28 cellular contexts compared by ENCODE assay signal in genomic region chr6:11035961-11036360, GRCh38. TPM values are rescaled to one million over a fixed set of nuclear protein-coding genes. Genes with fewer than 3 reads are reported as not detected.
"Had no signal": no experiment of that assay in that cellular context is flagged by ENCODE, and none has a peak within 500 bp of the region (broad histone marks: within the 10 kb centered on the region; RNA-seq: fewer than 3 reads in every experiment).

No MANE protein-coding gene starts in this region.

- H3K9me3 Mint-ChIP-seq: nephron; stimulated activated effector memory CD8-positive, alpha-beta T cell treated with anti-CD3 and anti-CD28 coated beads, Interleukin-12 subunit alpha, Interleukin-12 subunit beta, amount 100 ng/mL, for 72 hours; type B pancreatic cell had no signal

- H3K36me3 Mint-ChIP-seq: naive B cell; stimulated activated effector memory CD8-positive, alpha-beta T cell treated with anti-CD3 and anti-CD28 coated beads, Interleukin-12 subunit alpha, Interleukin-12 subunit beta, amount 100 ng/mL, for 72 hours; type B pancreatic cell had no signal

- H3K9me3 ChIP-seq: colonic mucosa, heart left ventricle, psoas muscle, sigmoid colon, suprapubic skin, thyroid gland, uterus had no signal

- FAIRE-seq: endothelial cell of umbilical vein, frontal cortex, islet of Langerhans had no signal

- H3K36me3 ChIP-seq: colonic mucosa, heart left ventricle, sigmoid colon, suprapubic skin, thyroid gland, uterus had no signal

- H3K27me3 ChIP-seq: thyroid gland, uterus had no signal

- H3K4me3 Mint-ChIP-seq: naive B cell; nephron; stimulated activated effector memory CD8-positive, alpha-beta T cell treated with anti-CD3 and anti-CD28 coated beads, Interleukin-12 subunit alpha, Interleukin-12 subunit beta, amount 100 ng/mL, for 72 hours; type B pancreatic cell had no signal

- H3K4me1 Mint-ChIP-seq: naive B cell; nephron; stimulated activated effector memory CD8-positive, alpha-beta T cell treated with anti-CD3 and anti-CD28 coated beads, Interleukin-12 subunit alpha, Interleukin-12 subunit beta, amount 100 ng/mL, for 72 hours had no signal

- H3K27ac ChIP-seq: colonic mucosa, heart left ventricle, parathyroid adenoma, psoas muscle, sigmoid colon, skin epidermis, suprapubic skin, thyroid gland, uterus had no signal

- DNase-seq: colonic mucosa; dermis blood vessel endothelial cell; erythroblast; heart left ventricle; hypothalamus; kidney glomerular epithelial cell; mesendoderm; naive B cell; psoas muscle; retina; sigmoid colon; stimulated activated CD4-positive, alpha-beta T cell treated with anti-CD3 and anti-CD28 coated beads, Interleukin-12 subunit alpha, Interleukin-12 subunit beta, amount 100 ng/mL, for 4 hours; stimulated activated CD4-positive, alpha-beta T cell treated with anti-CD3 and anti-CD28 coated beads, Interleukin-4, amount 100 ng/mL, for 1 hour; stimulated activated CD8-positive, alpha-beta memory T cell treated with anti-CD3 and anti-CD28 coated beads, Interleukin-4, amount 100 ng/mL, for 48 hours; stimulated activated naive CD8-positive, alpha-beta T cell treated with anti-CD3 and anti-CD28 coated beads, Interleukin-15, Interleukin-2, amounts not matched to agents 100 U/mL and 50 U/mL, for 24 hours; thyroid gland; uterus had no signal

- H3K4me1 ChIP-seq: colonic mucosa, heart left ventricle, parathyroid adenoma, psoas muscle, sigmoid colon, suprapubic skin, thyroid gland, uterus had no signal

- H3K27ac Mint-ChIP-seq: naive B cell; stimulated activated effector memory CD8-positive, alpha-beta T cell treated with anti-CD3 and anti-CD28 coated beads, Interleukin-12 subunit alpha, Interleukin-12 subunit beta, amount 100 ng/mL, for 72 hours; type B pancreatic cell had no signal

- H3K4me3 ChIP-seq: colonic mucosa, heart left ventricle, psoas muscle, sigmoid colon, skin epidermis, suprapubic skin, thyroid gland, uterus had no signal

RNA-seq across cellular contexts. Expression of gene ELOVL2, which starts 8.1 kb away (rescaled TPM):
- total RNA-seq: endothelial cell of umbilical vein, glomerular endothelial cell, lung microvascular endothelial cell had no signal
- polyA plus RNA-seq: endothelial cell of umbilical vein had no signal
